Comparison of ENCODE assay signal across 9 cellular contexts in genomic region chr1:66316464-66317155, GRCh38.
A peak's percentile ranks its signal among the peaks of the same experiment; 100 is the strongest.
DNase-seq lines count a peak whose midpoint lies in the region; ATAC-seq, FAIRE-seq and TF ChIP-seq lines count a peak whose summit lies in the region.
"Had no signal": no experiment of that assay in that cellular context is flagged by ENCODE, and none has a peak within 500 bp of the region (broad histone marks: within the 10 kb centered on the region; RNA-seq: fewer than 3 reads in every experiment).

No MANE protein-coding gene starts in this region.

- CTCF ChIA-PET in A549 (lab: Yijun Ruan, JAX): no interaction called here

- ATAC-seq in A549 (no peak), HG02610 (IDR thresholded peaks at IDR 0.05; ENCODE audit: unreplicated experiment) (peak; percentile 76), HG03139 (IDR thresholded peaks at IDR 0.05; ENCODE audit: unreplicated experiment) (no peak)

- H3K4me3 ChIP-seq in A549: no peak overlapping the region
- H3K4me3 ChIP-seq in muscle layer of duodenum (ENCODE audit: low read depth in 1 of 2, low read length in 2 of 2): no peak overlapping the region

- POLR2A ChIA-PET in A549 (lab: Yijun Ruan, JAX): no interaction called here

- no peak for TF ChIP-seq POLR2A in A549 (IDR thresholded peaks at IDR 0.05; ENCODE audit: low read length)

- no peaks in the 10 kb centered on the region for H3K36me3 ChIP-seq in muscle layer of duodenum (ENCODE audit: control insufficient read depth in 1 of 2, insufficient read depth in 2 of 2, low read length in 2 of 2)

- TF ChIP-seq RAD21 in A549 (conservative IDR thresholded peaks at IDR 0.05 in 1 of 2, IDR thresholded peaks at IDR 0.05 in 1 of 2): no peak

- DNase-seq in A549 (ENCODE audit: low read depth in 1 of 2, low spot score in 1 of 2) (no peak), cerebellum (ENCODE audit: low spot score) (no peak), DMS 273 (lab: John Stamatoyannopoulos, UW; ENCODE audit: unreplicated experiment) (no peak), NCI-H510A (lab: John Stamatoyannopoulos, UW) (no peak)
- DNase-seq: MV-4-11 had no signal

- H3K27ac ChIP-seq in A549 (peak overlapping the region in 1 of 2 experiments; percentile 40; a peak in 2 of 6 replicates), cingulate gyrus (ENCODE audit: low read depth, low read length) (peak overlapping the region; percentile 23), muscle layer of duodenum (ENCODE audit: low read length) (peak overlapping the region; percentile 34)

- no peak for TF ChIP-seq EP300 in A549 (IDR thresholded peaks at IDR 0.05)

- no peak for FAIRE-seq in A549 (lab: Jason Lieb, UNC)

- peak overlapping the region; percentile 49; the same call in 2 of the 3 replicates for H3K4me2 ChIP-seq in A549

- 88% methylated on average over 3 of the region's 3 CpGs for WGBS in A549 (ENCODE audit: missing lambda C conversion rate)

- H3K4me1 ChIP-seq in A549 (peaks cover 30% of the 10 kb centered on the region), muscle layer of duodenum (ENCODE audit: control insufficient read depth in 1 of 2, insufficient read depth in 2 of 2, low read length in 2 of 2) (peaks cover 0 to 7% of the 10 kb centered on the region in 2 donors)

- no peaks in the 10 kb centered on the region for H3K27me3 ChIP-seq in muscle layer of duodenum (ENCODE audit: low read depth, low read length)

- TF ChIP-seq CTCF in A549 (IDR thresholded peaks at IDR 0.05): no peak

- H3K9me3 ChIP-seq in A549: no peaks in the 10 kb centered on the region
- H3K9me3 ChIP-seq in muscle layer of duodenum (ENCODE audit: control insufficient read depth in 1 of 2, low read length in 2 of 2): no peaks in the 10 kb centered on the region

TF ChIP-seq in A549, 52 proteins besides CTCF, POLR2A, EP300 and RAD21:
- no peak for TF ChIP-seq USF2 (IDR thresholded peaks at IDR 0.05)
- TF ChIP-seq NFE2L2 (conservative IDR thresholded peaks at IDR 0.05; ENCODE audit: low read length): no peak
- no peak for TF ChIP-seq HOXB13 (CRISPR knock-in tag; IDR thresholded peaks at IDR 0.05; ENCODE audit: low read depth)
- TF ChIP-seq PHF8 (IDR thresholded peaks at IDR 0.05; ENCODE audit: borderline replicate concordance, low read depth): no peak
- no peak for TF ChIP-seq HDAC2 (IDR thresholded peaks at IDR 0.05)
- TF ChIP-seq ZSCAN20 (CRISPR knock-in tag; IDR thresholded peaks at IDR 0.05): no peak
- TF ChIP-seq MYC (IDR thresholded peaks at IDR 0.05; ENCODE audit: borderline replicate concordance, low read length): no peak
- no peak for TF ChIP-seq E2F6 (IDR thresholded peaks at IDR 0.05; ENCODE audit: borderline replicate concordance, low read depth)
- TF ChIP-seq MAFK (IDR thresholded peaks at IDR 0.05; ENCODE audit: partially characterized antibody): no peak
- TF ChIP-seq REST (IDR thresholded peaks at IDR 0.05): no peak
- no peak for TF ChIP-seq RFX5 (IDR thresholded peaks at IDR 0.05)
- TF ChIP-seq RCOR1 (IDR thresholded peaks at IDR 0.05; ENCODE audit: low read depth, low read length): no peak
